Comparison of ENCODE assay signal across 10 cellular contexts in genomic region chr17:48483471-48484131, GRCh38. TPM values are rescaled to one million over a fixed set of nuclear protein-coding genes. Genes with fewer than 3 reads are reported as not detected.
DNase-seq lines count a peak whose midpoint lies in the region; ATAC-seq lines count a peak whose summit lies in the region.
"Had no signal": no experiment of that assay in that cellular context is flagged by ENCODE, and none has a peak within 500 bp of the region (broad histone marks: within the 10 kb centered on the region; RNA-seq: fewer than 3 reads in every experiment).

No MANE protein-coding gene starts in this region.

- no peak overlapping the region for H3K4me3 ChIP-seq in mesodermal cell (ENCODE audit: extremely low read depth, insufficient read depth, low read length, poor library complexity, severe bottlenecking)
- H3K4me3 ChIP-seq: pancreas had no signal

- peaks cover 25% of the 10 kb centered on the region for H3K4me1 ChIP-seq in mesodermal cell (ENCODE audit: control insufficient read depth, insufficient read depth, low read length, poor library complexity, severe bottlenecking)
- H3K4me1 ChIP-seq: pancreas had no signal

- H3K4me3 Mint-ChIP-seq in activated T-helper 17 cell treated with anti-CD3 and anti-CD28 coated beads, Interleukin-2, amount 50 U/mL, for 72 hours, result peak overlapping the region; percentile 41

- intact Hi-C loops in posterior vena cava (cut with DNase I), result no loop called here

- DNase-seq in NCI-H1694 treated with DMSO at 0.1 percent for 48 hours (lab: John Stamatoyannopoulos, UW) (peak; percentile 11), cerebellar cortex (ENCODE audit: low spot score) (no peak), posterior vena cava (ENCODE audit: low spot score) (no peak), NOMO-1 treated with dmso at 0.1 percent for 144 hours (lab: John Stamatoyannopoulos, UW; ENCODE audit: unreplicated experiment) (no peak), G401 (ENCODE audit: low spot score) (no peak)

- peak overlapping the region; percentile 75 for H3K27ac Mint-ChIP-seq in activated T-helper 17 cell treated with anti-CD3 and anti-CD28 coated beads, Interleukin-2, amount 50 U/mL, for 72 hours

- no peaks in the 10 kb centered on the region for H3K36me3 Mint-ChIP-seq in activated T-helper 17 cell treated with anti-CD3 and anti-CD28 coated beads, Interleukin-2, amount 50 U/mL, for 72 hours (ENCODE audit: low read depth)

- in situ Hi-C loops in G401 (cut with HindIII; ENCODE audit: low sequenced_read_pairs), result no loop called here

- H3K9me3 ChIP-seq in mesodermal cell (ENCODE audit: control insufficient read depth, low read length), result no peaks in the 10 kb centered on the region
- H3K9me3 ChIP-seq: pancreas had no signal

- peaks cover 9% of the 10 kb centered on the region for H3K4me1 Mint-ChIP-seq in activated T-helper 17 cell treated with anti-CD3 and anti-CD28 coated beads, Interleukin-2, amount 50 U/mL, for 72 hours

- peak; percentile 42 for ATAC-seq in GM18907 (IDR thresholded peaks at IDR 0.05; ENCODE audit: unreplicated experiment)
- peak; percentile 76 for ATAC-seq in activated T-helper 17 cell treated with anti-CD3 and anti-CD28 coated beads, Interleukin-2, amount 50 U/mL, for 72 hours (replicated peaks)

- H3K9me3 Mint-ChIP-seq in activated T-helper 17 cell treated with anti-CD3 and anti-CD28 coated beads, Interleukin-2, amount 50 U/mL, for 72 hours, result no peaks in the 10 kb centered on the region

- peak overlapping the region; percentile 69 for H3K27ac ChIP-seq in mesodermal cell (ENCODE audit: low read depth, low read length, severe bottlenecking)
- H3K27ac ChIP-seq: pancreas had no signal

- no peaks in the 10 kb centered on the region for H3K36me3 ChIP-seq in mesodermal cell (ENCODE audit: control insufficient read depth, insufficient read depth, low read length)
- H3K36me3 ChIP-seq: pancreas had no signal

- peaks cover 3% of the 10 kb centered on the region for H3K27me3 Mint-ChIP-seq in activated T-helper 17 cell treated with anti-CD3 and anti-CD28 coated beads, Interleukin-2, amount 50 U/mL, for 72 hours

- WGBS in mesodermal cell (ENCODE audit: insufficient coverage in 2 of 2), 2 experiments, result 63 to 67% methylated on average over 6 of the region's 6 CpGs

RNA-seq across cellular contexts. Expression of gene HOXB1, which starts 47.2 kb away (rescaled TPM):
- total RNA-seq in activated T-helper 17 cell treated with anti-CD3 and anti-CD28 coated beads, Interleukin-2, amount 50 U/mL, for 72 hours, result not detected
- polyA plus RNA-seq in mesodermal cell (2013, experiment 1 of 2), result 10.0 TPM
- polyA plus RNA-seq in mesodermal cell (2013, experiment 2 of 2), result 14.1 TPM
- not detected for total RNA-seq in posterior vena cava
- total RNA-seq in G401 (2014; rRNA removed; shearing (Covaris generic)), result not detected in 2 replicates
- total RNA-seq: pancreas; T-helper 2 cell treated with Interferon-gamma antibody and Interleukin-4, amounts not matched to agents 100 ng/mL and 5 ng/mL, for 36 hours had no signal
- polyA plus RNA-seq: pancreas had no signal

RNA-seq across cellular contexts. Expression of gene SKAP1, which starts 53.6 kb away (rescaled TPM):
- total RNA-seq in activated T-helper 17 cell treated with anti-CD3 and anti-CD28 coated beads, Interleukin-2, amount 50 U/mL, for 72 hours, result 100 to 1,000 TPM in 1 of 2 donors, 10 to 100 TPM in 1; 71.4 to 103 TPM
- polyA plus RNA-seq in mesodermal cell (2013, experiment 1 of 2), result 2.0 TPM
- 3.4 TPM for polyA plus RNA-seq in mesodermal cell (2013, experiment 2 of 2)
- total RNA-seq in posterior vena cava, result 1 to 10 TPM; 1.1 to 1.5 TPM
- total RNA-seq in G401 (2014; rRNA removed; shearing (Covaris generic)), result not detected in 2 replicates

Comparison
In these comparisons a context has a peak if more than half of its experiments do, and no peak if none do; other contexts are left out.
1. RNA of gene SKAP1, which starts 53.6 kb away (total RNA-seq): 71.4 to 103 TPM in activated T-helper 17 cell treated with anti-CD3 and anti-CD28 coated beads, Interleukin-2, amount 50 U/mL, for 72 hours; 1.1 to 1.5 TPM in posterior vena cava and not detected in G401; every median in the first group is over 10 times any median in the second.